Comparison of ENCODE assay signal across 12 cellular contexts in genomic region chr17:82063424-82064415, GRCh38. TPM values are rescaled to one million over a fixed set of nuclear protein-coding genes. Genes with fewer than 3 reads are reported as not detected.
A peak's percentile ranks its signal among the peaks of the same experiment; 100 is the strongest.
DNase-seq lines count a peak whose midpoint lies in the region; ATAC-seq and TF ChIP-seq lines count a peak whose summit lies in the region.
"Had no signal": no experiment of that assay in that cellular context is flagged by ENCODE, and none has a peak within 500 bp of the region (broad histone marks: within the 10 kb centered on the region; RNA-seq: fewer than 3 reads in every experiment).

No MANE protein-coding gene starts in this region.

- no peak overlapping the region for H2BK120ac ChIP-seq in H9 (ENCODE audit: low read depth, low read length, poor library complexity, severe bottlenecking)

- no peak overlapping the region for H3K4ac ChIP-seq in H9 (ENCODE audit: low read depth, low read length)

- no peaks in the 10 kb centered on the region for H3K4me1 ChIP-seq in H9 (ENCODE audit: insufficient read depth, low read length)
- H3K4me1 ChIP-seq in right lobe of liver = peaks cover 0 to 17% (median 6%) of the 10 kb centered on the region in 4 donors

- no peak overlapping the region for H2BK12ac ChIP-seq in H9 (ENCODE audit: insufficient read length, low read depth, low read length)

- no peak overlapping the region for H3K23ac ChIP-seq in H9 (ENCODE audit: insufficient read length, low read depth, low read length)

- H3K36me3 Mint-ChIP-seq in H9 (ENCODE audit: insufficient read depth in 1 of 3, low read depth in 3 of 3) = peaks cover 4 to 17% (median 13%) of the 10 kb centered on the region in 3 experiments
- peaks cover 7% of the 10 kb centered on the region for H3K36me3 Mint-ChIP-seq in activated T-helper 2 cell treated with anti-CD3 and anti-CD28 coated beads, Interferon-gamma antibody, Interleukin-2, Interleukin-4, amounts not matched to agents 10 μg/mL and 5 μg/mL and 100 μg/mL, durations not matched to agents 14 hours and 24 hours and 36 hours (ENCODE audit: low read depth)

- H3K27ac ChIP-seq in 22Rv1 (peak overlapping the region; percentile 87), H9 (ENCODE audit: insufficient read length, low read depth, low read length) (no peak overlapping the region), right lobe of liver (peak overlapping the region in 1 of 3 donors; percentile 66)

- H3K36me3 ChIP-seq in right lobe of liver = peaks cover 0 to 34% (median 4%) of the 10 kb centered on the region in 4 donors

- H2AFZ ChIP-seq in H9 (ENCODE audit: low read length) = no peak overlapping the region

- no peak for DNase-seq in H9
- DNase-seq in activated T-helper 2 cell treated with anti-CD3 and anti-CD28 coated beads, Interferon-gamma antibody, Interleukin-2, Interleukin-4, amounts not matched to agents 10 μg/mL and 5 μg/mL and 100 μg/mL, durations not matched to agents 14 hours and 24 hours and 36 hours (ENCODE audit: low spot score) = no peak
- peak in 2 of 3 donors; percentile 79 to 82 for DNase-seq in right lobe of liver
- DNase-seq in retina = no peak
- DNase-seq in activated gamma-delta T cell (lab: John Stamatoyannopoulos, UW) = no peak
- DNase-seq in COR-L47 (lab: John Stamatoyannopoulos, UW) = no peak
- no peak for DNase-seq in DMS 273 (lab: John Stamatoyannopoulos, UW; ENCODE audit: unreplicated experiment)
- DNase-seq: DMS 273 treated with DMSO at 0.1 percent for 48 hours; NCI-H187 treated with DMSO at 0.1 percent for 48 hours; stimulated activated CD8-positive, alpha-beta memory T cell treated with anti-CD3 and anti-CD28 coated beads, Interleukin-4, amount 100 ng/mL, for 48 hours had no signal

- H3K23me2 ChIP-seq in H9 (ENCODE audit: insufficient read length, low read depth, low read length, poor library complexity, severe bottlenecking) = peaks cover 15% of the 10 kb centered on the region

- H4K8ac ChIP-seq in H9 (replicated peaks; ENCODE audit: insufficient read length, low read depth, low read length) = no peak overlapping the region

- no peak overlapping the region for H3K9ac ChIP-seq in H9 (ENCODE audit: extremely low read depth, insufficient read length, low read length)

- no peak overlapping the region for H3K14ac ChIP-seq in H9 (ENCODE audit: insufficient read depth, low read length)

- H4K91ac ChIP-seq in H9 (ENCODE audit: insufficient read length, low read depth, low read length) = no peak overlapping the region

- no peak overlapping the region for H3K4me2 ChIP-seq in H9 (ENCODE audit: insufficient read depth, insufficient read length, low read length)

- H2BK5ac ChIP-seq in H9 (ENCODE audit: insufficient read length, low read length) = no peak overlapping the region

- H2BK20ac ChIP-seq in H9 (ENCODE audit: low read depth, low read length, poor library complexity, severe bottlenecking) = no peak overlapping the region

- no peak overlapping the region for H3K56ac ChIP-seq in H9 (ENCODE audit: insufficient read length, low read depth, low read length)

- no peak overlapping the region for H3K18ac ChIP-seq in H9 (ENCODE audit: insufficient read length, low read depth, low read length)

- H3K27me3 Mint-ChIP-seq in H9 (ENCODE audit: low read depth) = peaks cover 4% of the 10 kb centered on the region; the same call in 1 of the 2 replicates
- no peaks in the 10 kb centered on the region for H3K27me3 Mint-ChIP-seq in activated T-helper 2 cell treated with anti-CD3 and anti-CD28 coated beads, Interferon-gamma antibody, Interleukin-2, Interleukin-4, amounts not matched to agents 10 μg/mL and 5 μg/mL and 100 μg/mL, durations not matched to agents 14 hours and 24 hours and 36 hours (ENCODE audit: low read depth)

- H3K79me2 ChIP-seq in H9 (ENCODE audit: insufficient read depth, low read length) = no peaks in the 10 kb centered on the region

- H3K9me3 ChIP-seq in H9 (ENCODE audit: control insufficient read depth, low read depth, low read length) (no peaks in the 10 kb centered on the region), right lobe of liver (no peaks in the 10 kb centered on the region)

- no peak overlapping the region for H2BK15ac ChIP-seq in H9 (ENCODE audit: low read depth, low read length)

- H3K4me1 Mint-ChIP-seq in H9 = peaks cover 4 to 5% of the 10 kb centered on the region in 2 experiments
- H3K4me1 Mint-ChIP-seq in activated T-helper 2 cell treated with anti-CD3 and anti-CD28 coated beads, Interferon-gamma antibody, Interleukin-2, Interleukin-4, amounts not matched to agents 10 μg/mL and 5 μg/mL and 100 μg/mL, durations not matched to agents 14 hours and 24 hours and 36 hours (ENCODE audit: low read depth) = no peaks in the 10 kb centered on the region

- H2AK5ac ChIP-seq in H9 (ENCODE audit: insufficient read length, low read length) = no peak overlapping the region

- ATAC-seq in right lobe of liver = peak; percentile 51 to 78 (median 59)
- ATAC-seq: activated naive CD4-positive, alpha-beta T cell treated with anti-CD3 and anti-CD28 coated beads, Interleukin-2, amount 50 U/mL, for 72 hours had no signal

- H3K27ac Mint-ChIP-seq in H9 = no peak overlapping the region
- H3K27ac Mint-ChIP-seq in activated T-helper 2 cell treated with anti-CD3 and anti-CD28 coated beads, Interferon-gamma antibody, Interleukin-2, Interleukin-4, amounts not matched to agents 10 μg/mL and 5 μg/mL and 100 μg/mL, durations not matched to agents 14 hours and 24 hours and 36 hours = no peak overlapping the region

- peak overlapping the region; percentile 76 to 89 (median 87) for H3K4me3 ChIP-seq in right lobe of liver

- H3K27me3 ChIP-seq in H9 (ENCODE audit: insufficient read depth, low read length) (no peaks in the 10 kb centered on the region), right lobe of liver (no peaks in the 10 kb centered on the region)

- no peak overlapping the region for H4K5ac ChIP-seq in H9 (ENCODE audit: insufficient read length, low read depth, low read length)

- H3K79me1 ChIP-seq in H9 (ENCODE audit: insufficient read depth, low read depth, low read length, poor library complexity, severe bottlenecking) = no peaks in the 10 kb centered on the region

- no peak for TF ChIP-seq POLR2A in right lobe of liver (IDR thresholded peaks at IDR 0.05)

- no peaks in the 10 kb centered on the region for H4K20me1 ChIP-seq in H9 (ENCODE audit: control insufficient read depth, insufficient read depth, insufficient read length)

- TF ChIP-seq CTCF in 22Rv1 (IDR thresholded peaks at IDR 0.05) = no peak
- TF ChIP-seq CTCF in H9 (conservative IDR thresholded peaks at IDR 0.05) = no peak
- no peak for TF ChIP-seq CTCF in right lobe of liver (IDR thresholded peaks at IDR 0.05)

- no CpG with 5 or more reads among the region's 20 CpGs for WGBS in H9 (ENCODE audit: extremely low coverage, insufficient read length, low lambda C conversion rate)
- no CpG with 5 or more reads among the region's 20 CpGs for WGBS in right lobe of liver (ENCODE audit: insufficient coverage, low coverage, low lambda C conversion rate, missing lambda C conversion rate)

- H3T11ph ChIP-seq in H9 (ENCODE audit: low read length) = no peak overlapping the region

- H3K9me3 Mint-ChIP-seq in H9 = no peaks in the 10 kb centered on the region; a peak in 1 of 5 replicates
- no peaks in the 10 kb centered on the region for H3K9me3 Mint-ChIP-seq in activated T-helper 2 cell treated with anti-CD3 and anti-CD28 coated beads, Interferon-gamma antibody, Interleukin-2, Interleukin-4, amounts not matched to agents 10 μg/mL and 5 μg/mL and 100 μg/mL, durations not matched to agents 14 hours and 24 hours and 36 hours
- H3K9me3 Mint-ChIP-seq: activated naive CD4-positive, alpha-beta T cell treated with anti-CD3 and anti-CD28 coated beads, Interleukin-2, amount 50 U/mL, for 72 hours had no signal

- peak overlapping the region; percentile 70 to 73; a peak in 4 of 5 replicates for H3K4me3 Mint-ChIP-seq in H9
- peak overlapping the region; percentile 66 for H3K4me3 Mint-ChIP-seq in activated T-helper 2 cell treated with anti-CD3 and anti-CD28 coated beads, Interferon-gamma antibody, Interleukin-2, Interleukin-4, amounts not matched to agents 10 μg/mL and 5 μg/mL and 100 μg/mL, durations not matched to agents 14 hours and 24 hours and 36 hours (ENCODE audit: low read depth)

- intact Hi-C loops in activated T-helper 2 cell treated with anti-CD3 and anti-CD28 coated beads, Interferon-gamma antibody, Interleukin-2, Interleukin-4, amounts not matched to agents 10 μg/mL and 5 μg/mL and 100 μg/mL, durations not matched to agents 14 hours and 24 hours and 36 hours (cut with micrococcal nuclease) = no loop called here
- intact Hi-C loops in right lobe of liver (cut with DNase I) = no loop called here

RNA-seq across cellular contexts. Expression of gene DUS1L, which starts 1.9 kb away (rescaled TPM):
- total RNA-seq in H9 (2021) (103 and 104 TPM in 2 replicates), right lobe of liver (100 to 1,000 TPM in 2 of 6 experiments, 10 to 100 TPM in 4; 61.8 to 115 (median 89.9) TPM)
- 154 and 179 TPM in 2 replicates for total RNA-seq in activated T-helper 2 cell treated with anti-CD3 and anti-CD28 coated beads, Interferon-gamma antibody, Interleukin-2, Interleukin-4, amounts not matched to agents 10 μg/mL and 5 μg/mL and 100 μg/mL, durations not matched to agents 14 hours and 24 hours and 36 hours

RNA-seq across cellular contexts. Expression of gene GPS1, which starts 12.0 kb away (rescaled TPM):
- total RNA-seq in H9 (2021) (164 TPM in 2 replicates), right lobe of liver (10 to 100 TPM; 46.5 to 93.5 (median 62.1) TPM)
- 103 TPM in 2 replicates for total RNA-seq in activated T-helper 2 cell treated with anti-CD3 and anti-CD28 coated beads, Interferon-gamma antibody, Interleukin-2, Interleukin-4, amounts not matched to agents 10 μg/mL and 5 μg/mL and 100 μg/mL, durations not matched to agents 14 hours and 24 hours and 36 hours

RNA-seq across cellular contexts. Expression of gene RFNG, which starts 12.1 kb away (rescaled TPM):
- total RNA-seq in H9 (2021) (34.0 and 36.5 TPM in 2 replicates), right lobe of liver (10 to 100 TPM; 29.9 to 53.3 (median 43.7) TPM)
- 21.8 and 21.9 TPM in 2 replicates for total RNA-seq in activated T-helper 2 cell treated with anti-CD3 and anti-CD28 coated beads, Interferon-gamma antibody, Interleukin-2, Interleukin-4, amounts not matched to agents 10 μg/mL and 5 μg/mL and 100 μg/mL, durations not matched to agents 14 hours and 24 hours and 36 hours

RNA-seq across cellular contexts. Expression of gene DCXR, which starts 26.2 kb away (rescaled TPM):
- total RNA-seq in H9 (2021) = 90.6 and 93.6 TPM in 2 replicates
- 138 and 145 TPM in 2 replicates for total RNA-seq in activated T-helper 2 cell treated with anti-CD3 and anti-CD28 coated beads, Interferon-gamma antibody, Interleukin-2, Interleukin-4, amounts not matched to agents 10 μg/mL and 5 μg/mL and 100 μg/mL, durations not matched to agents 14 hours and 24 hours and 36 hours
- 1,000 to 10,000 TPM in 2 of 6 experiments, 100 to 1,000 TPM in 4; 389 to 1,607 (median 735) TPM for total RNA-seq in right lobe of liver

RNA-seq across cellular contexts. Expression of gene RAC3, which starts 32.2 kb away (rescaled TPM):
- total RNA-seq in H9 (2021) (84.8 and 85.8 TPM in 2 replicates), right lobe of liver (1 to 10 TPM; 3.4 to 9.0 (median 5.4) TPM)
- 15.4 and 18.4 TPM in 2 replicates for total RNA-seq in activated T-helper 2 cell treated with anti-CD3 and anti-CD28 coated beads, Interferon-gamma antibody, Interleukin-2, Interleukin-4, amounts not matched to agents 10 μg/mL and 5 μg/mL and 100 μg/mL, durations not matched to agents 14 hours and 24 hours and 36 hours

Comparison
In these comparisons a context has a peak if more than half of its experiments do, and no peak if none do; other contexts are left out.
1. DNase-seq: peak in right lobe of liver (2 of 3); none in H9 (single experiment), activated T-helper 2 cell treated with anti-CD3 and anti-CD28 coated beads, Interferon-gamma antibody, Interleukin-2, Interleukin-4, amounts not matched to agents 10 μg/mL and 5 μg/mL and 100 μg/mL, durations not matched to agents 14 hours and 24 hours and 36 hours (single experiment), retina (single experiment), activated gamma-delta T cell (single experiment), COR-L47 (single experiment) and DMS 273 (single experiment).